8 cellular contexts compared by ENCODE assay signal in the genomic region with DNA sequence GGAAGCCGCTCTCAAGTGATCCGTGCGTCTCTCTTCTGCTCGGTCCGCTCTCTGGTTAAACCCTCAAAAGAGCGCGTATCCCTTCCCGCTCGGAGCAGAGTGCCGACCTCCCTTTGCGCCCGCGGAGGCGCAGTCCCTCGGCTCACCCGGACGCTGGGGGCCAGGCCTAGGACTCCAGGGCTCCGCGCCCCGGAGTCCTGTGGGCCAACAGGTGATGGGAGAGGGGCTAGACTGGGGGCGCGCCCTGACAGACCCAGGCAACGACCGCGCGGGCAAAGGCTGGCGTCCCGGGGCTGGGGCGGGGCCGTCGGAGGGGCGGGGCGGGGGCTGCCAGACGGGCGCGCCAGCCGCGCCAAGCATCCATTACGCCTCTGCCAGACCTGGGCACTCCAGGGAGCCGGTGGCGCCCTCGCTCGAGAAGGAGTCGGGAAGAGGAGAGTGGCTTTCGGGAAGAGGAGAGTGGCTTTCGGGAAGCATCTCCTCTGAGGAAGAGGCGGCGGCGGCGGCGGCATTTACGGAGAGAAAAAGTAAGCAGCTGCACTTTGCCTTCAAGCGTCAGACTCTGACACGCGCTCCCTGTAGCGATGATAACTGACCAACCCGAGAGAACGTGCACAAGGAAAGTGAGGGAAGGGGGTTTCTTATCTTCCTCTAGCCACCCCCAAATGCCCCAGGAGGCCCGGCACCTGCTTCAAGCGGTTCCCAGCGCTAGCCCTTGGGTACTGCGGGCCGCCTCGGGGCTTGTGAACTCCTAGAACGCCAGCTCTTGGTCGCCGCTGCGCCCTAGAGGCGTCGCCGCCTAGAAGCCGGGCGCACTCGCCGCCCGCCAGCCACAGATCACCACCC. TPM values are rescaled to one million over a fixed set of nuclear protein-coding genes. Genes with fewer than 3 reads are reported as not detected.
DNase-seq lines count a peak whose midpoint lies in the region; TF ChIP-seq lines count a peak whose summit lies in the region.

No MANE protein-coding gene starts in this region.

- no peak overlapping the region for H2BK120ac ChIP-seq in mesendoderm (ENCODE audit: low read depth, low read length)

- no peak overlapping the region for H2BK5ac ChIP-seq in mesendoderm (ENCODE audit: low read length)

- H3K27me3 Mint-ChIP-seq in type B pancreatic cell: peaks cover 22% of the 10 kb centered on the region

- no peaks in the 10 kb centered on the region for H3K79me1 ChIP-seq in mesendoderm (ENCODE audit: low read length)

- H3K79me2 ChIP-seq in mesendoderm (ENCODE audit: control insufficient read depth, insufficient read depth, low read length): no peaks in the 10 kb centered on the region

- no CpG with 5 or more reads among the region's 76 CpGs for whole genome bisulfite sequencing in mesendoderm (ENCODE audit: extremely low coverage, insufficient coverage, low lambda C conversion rate)

- TF ChIP-seq CTCF in type B pancreatic cell (conservative IDR thresholded peaks at IDR 0.05): no peak

- no peaks in the 10 kb centered on the region for H3K36me3 Mint-ChIP-seq in type B pancreatic cell

- peak overlapping the region; percentile 39 for H3K18ac ChIP-seq in mesendoderm (ENCODE audit: low read length)

- H3K4me1 ChIP-seq in mesendoderm (ENCODE audit: control insufficient read depth, low read depth, low read length): no peaks in the 10 kb centered on the region

- no peaks in the 10 kb centered on the region for H3K36me3 ChIP-seq in mesendoderm (ENCODE audit: control insufficient read depth, insufficient read depth, low read length)

- no peak overlapping the region for H4K5ac ChIP-seq in mesendoderm (ENCODE audit: low read length)

- no peak overlapping the region for H3K4ac ChIP-seq in mesendoderm (ENCODE audit: low read depth, low read length)

- peak overlapping the region; percentile 99 for H3K4me2 ChIP-seq in mesendoderm (ENCODE audit: low read length)

- DNase-seq in NCI-H1436 (lab: John Stamatoyannopoulos, UW) (peak; percentile 68), NCI-H1436 treated with DMSO at 0.1 percent for 48 hours (lab: John Stamatoyannopoulos, UW) (no peak), NCI-H446 (lab: John Stamatoyannopoulos, UW) (peak; percentile 54 to 79), mesendoderm (peak; percentile 67), type B pancreatic cell (ENCODE audit: extremely low spot score, unreplicated experiment) (peak; percentile 72), cortex of kidney (lab: John Stamatoyannopoulos, UW) (no peak)
- no peak for DNase-seq in stimulated activated naive CD4-positive, alpha-beta T cell treated with Interleukin-2 at 50 U/mL for 16 hours (lab: John Stamatoyannopoulos, UW)

- peak overlapping the region; percentile 100 for H3K4me3 Mint-ChIP-seq in type B pancreatic cell

- H3K27ac ChIP-seq in cingulate gyrus (ENCODE audit: low read depth, low read length) (peak overlapping the region; percentile 4), mesendoderm (ENCODE audit: low read depth, low read length) (no peak overlapping the region)

- peak overlapping the region; percentile 54 for H3K27ac Mint-ChIP-seq in type B pancreatic cell

- H2BK15ac ChIP-seq in mesendoderm (replicated peaks; ENCODE audit: low read depth): no peak overlapping the region

- H3K9me3 Mint-ChIP-seq in type B pancreatic cell: no peaks in the 10 kb centered on the region

- peaks cover 9% of the 10 kb centered on the region for H3K4me1 Mint-ChIP-seq in type B pancreatic cell (ENCODE audit: unreplicated experiment)

- H3K56ac ChIP-seq in mesendoderm (ENCODE audit: low read length): peak overlapping the region; percentile 53

- H3K9ac ChIP-seq in mesendoderm (ENCODE audit: low read length): peak overlapping the region; percentile 26

- peak overlapping the region; percentile 55 for H3K4me3 ChIP-seq in mesendoderm (ENCODE audit: low read length)

- H2AK5ac ChIP-seq in mesendoderm (ENCODE audit: low read length): no peak overlapping the region

- no peak overlapping the region for H3K23ac ChIP-seq in mesendoderm (ENCODE audit: low read length)

- no peaks in the 10 kb centered on the region for H3K27me3 ChIP-seq in mesendoderm (ENCODE audit: insufficient read depth, low read length, poor library complexity)

- no peak overlapping the region for H4K8ac ChIP-seq in mesendoderm (ENCODE audit: low read depth, low read length)

RNA-seq across cellular contexts. Expression of a gene that starts 2.6 kb away (rescaled TPM):
- polyA plus RNA-seq in mesendoderm (2013, experiment 1 of 2): 4.0 TPM
- polyA plus RNA-seq in mesendoderm (2013, experiment 2 of 2): 3.9 TPM
- total RNA-seq in type B pancreatic cell (ENCODE audit: low replicate concordance): 22.7 and 48.9 TPM in 2 replicates

Comparison
In these comparisons a context has a peak if more than half of its experiments do, and no peak if none do; other contexts are left out.
1. DNase-seq: peak in NCI-H1436 (single experiment), NCI-H446 (2 of 2), mesendoderm (single experiment) and type B pancreatic cell (single experiment); none in NCI-H1436 treated with DMSO at 0.1 percent for 48 hours (single experiment), stimulated activated naive CD4-positive, alpha-beta T cell treated with Interleukin-2 at 50 U/mL for 16 hours (single experiment) and cortex of kidney (single experiment).